Comparison of ENCODE assay signal across 12 cellular contexts in the genomic region with DNA sequence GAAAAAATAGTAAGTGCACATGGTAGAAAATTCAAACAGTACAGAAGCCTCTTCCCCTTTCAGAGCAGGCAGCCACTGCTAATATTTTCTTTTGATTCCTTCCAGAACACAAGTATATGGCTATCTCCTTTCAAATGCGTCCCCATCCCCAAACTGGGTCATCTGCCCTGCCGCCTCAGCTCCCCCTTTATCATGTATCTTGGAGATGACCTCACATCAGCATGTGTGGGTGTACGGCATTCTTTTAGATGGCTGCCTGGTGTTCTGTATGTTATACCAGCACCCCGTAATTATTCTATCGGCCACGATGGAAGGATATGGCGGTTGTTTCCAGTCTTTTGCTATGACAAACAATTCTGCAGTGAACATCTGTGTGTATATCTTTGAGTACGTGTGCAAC.
DNase-seq lines count a peak whose midpoint lies in the region; ATAC-seq and TF ChIP-seq lines count a peak whose summit lies in the region.
"Had no signal": no experiment of that assay in that cellular context is flagged by ENCODE, and none has a peak within 500 bp of the region (broad histone marks: within the 10 kb centered on the region; RNA-seq: fewer than 3 reads in every experiment).

No MANE protein-coding gene starts in this region.

- DNase-seq in SK-N-SH: no peak
- DNase-seq in effector memory CD4-positive, alpha-beta T cell: no peak
- no peak for DNase-seq in GM19240 (ENCODE audit: insufficient read length, low spot score)
- DNase-seq: DND-41, NCI-H2081, upper lobe of right lung had no signal

- H3K9ac ChIP-seq in SK-N-SH: no peak overlapping the region
- no peak overlapping the region for H3K9ac ChIP-seq in KMS-11

- H3K36me3 ChIP-seq in SK-N-SH (replicated peaks in 1 of 2; ENCODE audit: control insufficient read depth in 1 of 2, insufficient read depth in 2 of 2, low read length in 1 of 2) (no peaks in the 10 kb centered on the region), KMS-11 (ENCODE audit: insufficient read depth) (no peaks in the 10 kb centered on the region)
- no peaks in the 10 kb centered on the region for H3K36me3 ChIP-seq in effector memory CD4-positive, alpha-beta T cell (ENCODE audit: control insufficient read depth, insufficient read depth, low read length)
- H3K36me3 ChIP-seq: spleen, upper lobe of right lung had no signal

- peaks cover 3 to 5% of the 10 kb centered on the region in 2 experiments; a peak in 2 of 4 replicates for H3K4me1 ChIP-seq in SK-N-SH (ENCODE audit: control insufficient read depth in 1 of 2, insufficient read depth in 2 of 2, low read depth in 1 of 2, low read length in 1 of 2)
- no peaks in the 10 kb centered on the region for H3K4me1 ChIP-seq in KMS-11 (ENCODE audit: low read depth, poor library complexity, severe bottlenecking)
- peaks cover 4% of the 10 kb centered on the region for H3K4me1 ChIP-seq in effector memory CD4-positive, alpha-beta T cell (ENCODE audit: control insufficient read depth, insufficient read depth, low read length, poor library complexity, severe bottlenecking)

- peak overlapping the region; percentile 84; the same call in 1 of the 2 replicates for H2AFZ ChIP-seq in SK-N-SH (ENCODE audit: low read depth)
- H2AFZ ChIP-seq in KMS-11 (ENCODE audit: low read depth): no peak overlapping the region

- H3K4me2 ChIP-seq in SK-N-SH (0 out of 2 replicates have a peak overlapping the region, but pooled peaks have one; percentile 80), KMS-11 (no peak overlapping the region)

- no peak for TF ChIP-seq CTCF in SK-N-SH (IDR thresholded peaks at IDR 0.05)
- TF ChIP-seq CTCF in KMS-11 (conservative IDR thresholded peaks at IDR 0.05; ENCODE audit: low read depth, low read length): no peak
- no peak for TF ChIP-seq CTCF in nephron (IDR thresholded peaks at IDR 0.05; ENCODE audit: unreplicated experiment in 3 of 3)

- peaks cover 44% of the 10 kb centered on the region for H3K27me3 Mint-ChIP-seq in nephron (ENCODE audit: low read depth)

- no peaks in the 10 kb centered on the region for H3K9me2 ChIP-seq in SK-N-SH

- ATAC-seq in SK-N-SH treated with all-trans-retinoic acid at 6 μM for 48 hours (no peak), GM21737 (IDR thresholded peaks at IDR 0.05; ENCODE audit: unreplicated experiment) (no peak), HG03108 (IDR thresholded peaks at IDR 0.05; ENCODE audit: unreplicated experiment) (no peak)

- CTCF ChIA-PET in SK-N-SH (lab: Yijun Ruan, JAX): interaction anchor here (0.7 to 13.7 kb wide), 25 partner anchors 8 to 605 kb away, joined by 3 to 346 read pairs (median 6); no protein-coding TSS in a partner anchor

- no peaks in the 10 kb centered on the region for H3K9me3 Mint-ChIP-seq in nephron

- H3K27ac Mint-ChIP-seq in nephron: no peak overlapping the region

- H3K4me3 Mint-ChIP-seq in nephron: peak overlapping the region; percentile 77 to 81 (median 80)

- H3K27me3 ChIP-seq in SK-N-SH (ENCODE audit: insufficient read depth) (no peaks in the 10 kb centered on the region), KMS-11 (ENCODE audit: insufficient read depth, low read depth) (no peaks in the 10 kb centered on the region)
- H3K27me3 ChIP-seq in effector memory CD4-positive, alpha-beta T cell (replicated peaks; ENCODE audit: control insufficient read depth, insufficient read depth, low read length, poor library complexity, severe bottlenecking): no peaks in the 10 kb centered on the region

- no peaks in the 10 kb centered on the region for H3K36me3 Mint-ChIP-seq in nephron (ENCODE audit: low read depth)

- no peaks in the 10 kb centered on the region for H3K9me3 ChIP-seq in SK-N-SH
- no peaks in the 10 kb centered on the region for H3K9me3 ChIP-seq in effector memory CD4-positive, alpha-beta T cell (ENCODE audit: control insufficient read depth, low read length)
- H3K9me3 ChIP-seq: upper lobe of right lung had no signal

- 89% methylated on average over 8 of the region's 8 CpGs for WGBS in SK-N-SH (ENCODE audit: low lambda C conversion rate)

- TF ChIP-seq RAD21 in SK-N-SH (IDR thresholded peaks at IDR 0.05; ENCODE audit: low read length): no peak

- H4K20me1 ChIP-seq in SK-N-SH (ENCODE audit: insufficient read depth): no peaks in the 10 kb centered on the region
- H4K20me1 ChIP-seq in KMS-11 (ENCODE audit: insufficient read depth): no peaks in the 10 kb centered on the region

- no peak for TF ChIP-seq EP300 in SK-N-SH (IDR thresholded peaks at IDR 0.05; ENCODE audit: borderline replicate concordance in 1 of 2, low read depth in 1 of 2, low read length in 1 of 2)

- peaks cover 17% of the 10 kb centered on the region for H3F3A ChIP-seq in SK-N-SH (replicated peaks; ENCODE audit: insufficient read depth)

- POLR2A ChIA-PET in SK-N-SH (lab: Yijun Ruan, JAX): no interaction called here

- H3K4me3 ChIP-seq in SK-N-SH (ENCODE audit: low read depth in 2 of 2, low read length in 1 of 2): no peak overlapping the region
- peak overlapping the region; percentile 58 for H3K4me3 ChIP-seq in KMS-11 (IDR thresholded peaks at IDR 0.05; ENCODE audit: insufficient read depth, low read depth, low read length)
- peak overlapping the region; percentile 68 for H3K4me3 ChIP-seq in effector memory CD4-positive, alpha-beta T cell (ENCODE audit: insufficient read depth, low read depth, low read length, poor library complexity, severe bottlenecking)

- H3K27ac ChIP-seq in SK-N-SH (ENCODE audit: low read depth in 2 of 2, low read length in 1 of 2) (no peak overlapping the region), KMS-11 (no peak overlapping the region)
- no peak overlapping the region for H3K27ac ChIP-seq in effector memory CD4-positive, alpha-beta T cell (ENCODE audit: insufficient read depth, low read length, poor library complexity, severe bottlenecking)
- H3K27ac ChIP-seq: upper lobe of right lung had no signal

- H3K79me2 ChIP-seq in SK-N-SH (ENCODE audit: insufficient read depth): no peaks in the 10 kb centered on the region
- no peaks in the 10 kb centered on the region for H3K79me2 ChIP-seq in KMS-11 (ENCODE audit: insufficient read depth, low read depth)

- peaks cover 4% of the 10 kb centered on the region for H3K4me1 Mint-ChIP-seq in nephron

TF ChIP-seq in SK-N-SH, 30 proteins besides CTCF, POLR2A, EP300 and RAD21 (continues in another document):
- TF ChIP-seq YY1 (IDR thresholded peaks at IDR 0.05; ENCODE audit: low read depth) (no peak), TAF1 (IDR thresholded peaks at IDR 0.05; ENCODE audit: borderline replicate concordance, low read depth, low read length) (no peak), FOSL2 (IDR thresholded peaks at IDR 0.05; ENCODE audit: borderline replicate concordance, low read depth) (no peak)
- TF ChIP-seq, protein P1, sequence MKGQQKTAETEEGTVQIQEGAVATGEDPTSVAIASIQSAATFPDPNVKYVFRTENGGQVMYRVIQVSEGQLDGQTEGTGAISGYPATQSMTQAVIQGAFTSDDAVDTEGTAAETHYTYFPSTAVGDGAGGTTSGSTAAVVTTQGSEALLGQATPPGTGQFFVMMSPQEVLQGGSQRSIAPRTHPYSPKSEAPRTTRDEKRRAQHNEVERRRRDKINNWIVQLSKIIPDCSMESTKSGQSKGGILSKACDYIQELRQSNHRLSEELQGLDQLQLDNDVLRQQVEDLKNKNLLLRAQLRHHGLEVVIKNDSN (IDR thresholded peaks at IDR 0.05; ENCODE audit: borderline replicate concordance, low read depth): no peak
- TF ChIP-seq, protein P2, sequence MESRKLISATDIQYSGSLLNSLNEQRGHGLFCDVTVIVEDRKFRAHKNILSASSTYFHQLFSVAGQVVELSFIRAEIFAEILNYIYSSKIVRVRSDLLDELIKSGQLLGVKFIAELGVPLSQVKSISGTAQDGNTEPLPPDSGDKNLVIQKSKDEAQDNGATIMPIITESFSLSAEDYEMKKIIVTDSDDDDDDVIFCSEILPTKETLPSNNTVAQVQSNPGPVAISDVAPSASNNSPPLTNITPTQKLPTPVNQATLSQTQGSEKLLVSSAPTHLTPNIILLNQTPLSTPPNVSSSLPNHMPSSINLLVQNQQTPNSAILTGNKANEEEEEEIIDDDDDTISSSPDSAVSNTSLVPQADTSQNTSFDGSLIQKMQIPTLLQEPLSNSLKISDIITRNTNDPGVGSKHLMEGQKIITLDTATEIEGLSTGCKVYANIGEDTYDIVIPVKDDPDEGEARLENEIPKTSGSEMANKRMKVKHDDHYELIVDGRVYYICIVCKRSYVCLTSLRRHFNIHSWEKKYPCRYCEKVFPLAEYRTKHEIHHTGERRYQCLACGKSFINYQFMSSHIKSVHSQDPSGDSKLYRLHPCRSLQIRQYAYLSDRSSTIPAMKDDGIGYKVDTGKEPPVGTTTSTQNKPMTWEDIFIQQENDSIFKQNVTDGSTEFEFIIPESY (IDR thresholded peaks at IDR 0.05; ENCODE audit: borderline replicate concordance, low read depth): no peak

TF ChIP-seq in SK-N-SH treated with all-trans-retinoic acid at 6 μM for 48 hours, 23 proteins besides CTCF, POLR2A, EP300 and RAD21:
- TF ChIP-seq ESRRG (CRISPR knock-in tag; IDR thresholded peaks at IDR 0.05) (no peak), ZFP3 (CRISPR knock-in tag; IDR thresholded peaks at IDR 0.05) (no peak), ISL1 (CRISPR knock-in tag; IDR thresholded peaks at IDR 0.05) (no peak)
- TF ChIP-seq, protein P3, sequence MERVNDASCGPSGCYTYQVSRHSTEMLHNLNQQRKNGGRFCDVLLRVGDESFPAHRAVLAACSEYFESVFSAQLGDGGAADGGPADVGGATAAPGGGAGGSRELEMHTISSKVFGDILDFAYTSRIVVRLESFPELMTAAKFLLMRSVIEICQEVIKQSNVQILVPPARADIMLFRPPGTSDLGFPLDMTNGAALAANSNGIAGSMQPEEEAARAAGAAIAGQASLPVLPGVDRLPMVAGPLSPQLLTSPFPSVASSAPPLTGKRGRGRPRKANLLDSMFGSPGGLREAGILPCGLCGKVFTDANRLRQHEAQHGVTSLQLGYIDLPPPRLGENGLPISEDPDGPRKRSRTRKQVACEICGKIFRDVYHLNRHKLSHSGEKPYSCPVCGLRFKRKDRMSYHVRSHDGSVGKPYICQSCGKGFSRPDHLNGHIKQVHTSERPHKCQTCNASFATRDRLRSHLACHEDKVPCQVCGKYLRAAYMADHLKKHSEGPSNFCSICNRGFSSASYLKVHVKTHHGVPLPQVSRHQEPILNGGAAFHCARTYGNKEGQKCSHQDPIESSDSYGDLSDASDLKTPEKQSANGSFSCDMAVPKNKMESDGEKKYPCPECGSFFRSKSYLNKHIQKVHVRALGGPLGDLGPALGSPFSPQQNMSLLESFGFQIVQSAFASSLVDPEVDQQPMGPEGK (CRISPR knock-in tag; IDR thresholded peaks at IDR 0.05; ENCODE audit: borderline replicate concordance): no peak
TF ChIP-seq in SK-N-SH treated with all-trans-retinoic acid at 6 μM for 48 hours: peak in this region for 0.

Comparison
In these comparisons a context has a peak if more than half of its experiments do, and no peak if none do; other contexts are left out.
1. H3K4me3 ChIP-seq: peak in KMS-11 (single experiment) and effector memory CD4-positive, alpha-beta T cell (single experiment); none in SK-N-SH (0 of 2).